In the genomic region with DNA sequence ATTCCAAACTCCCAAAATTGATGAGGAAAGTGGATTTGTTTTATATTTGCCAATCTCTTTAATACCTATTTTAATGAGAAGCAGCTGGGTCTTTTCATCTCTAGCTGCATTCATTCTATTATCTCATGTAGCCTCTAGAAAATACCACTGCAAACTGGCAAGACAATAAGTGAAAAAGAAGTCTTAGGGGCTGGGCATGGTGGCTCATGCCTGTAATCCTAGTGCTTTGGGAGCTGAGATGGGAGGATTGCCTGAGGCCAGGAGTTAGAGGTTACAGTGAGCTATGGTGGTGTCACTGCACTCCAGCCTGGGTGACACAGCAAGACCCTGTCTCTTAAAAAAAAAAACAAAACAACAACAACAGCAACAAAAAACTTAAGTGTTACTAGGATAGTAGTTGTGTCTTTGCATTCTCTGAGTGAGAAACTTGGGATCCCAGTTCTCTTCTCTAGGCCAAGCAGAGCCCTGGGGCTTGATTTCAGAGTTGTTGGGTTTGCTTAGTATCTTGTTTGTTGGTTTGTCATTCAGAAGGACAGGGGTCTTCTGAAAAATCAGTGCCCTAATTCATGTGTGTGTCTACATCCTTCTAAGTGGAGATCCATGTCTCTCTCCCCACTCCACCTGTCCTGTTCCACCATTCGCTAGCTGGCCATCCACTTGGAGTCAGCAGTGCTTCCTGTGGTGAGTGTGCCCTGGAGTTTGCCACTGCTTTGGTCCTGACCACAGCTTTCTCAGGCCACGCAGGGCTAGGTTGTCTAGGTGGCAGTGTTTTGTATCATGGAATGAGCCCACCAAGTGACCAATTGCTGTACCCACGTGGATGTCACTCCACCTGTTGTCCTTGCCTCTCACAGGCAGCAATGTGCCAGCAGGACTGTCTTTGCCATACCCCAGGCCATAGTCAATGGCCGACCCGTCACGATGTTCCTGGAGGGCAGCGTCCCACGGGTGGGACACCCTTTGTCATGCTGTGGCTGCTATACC, we compare ENCODE assay signal across 17 cellular contexts. TPM values are rescaled to one million over a fixed set of nuclear protein-coding genes. Genes with fewer than 3 reads are reported as not detected.
DNase-seq lines count a peak whose midpoint lies in the region; ATAC-seq and TF ChIP-seq lines count a peak whose summit lies in the region.
"Had no signal": no experiment of that assay in that cellular context is flagged by ENCODE, and none has a peak within 500 bp of the region (broad histone marks: within the 10 kb centered on the region; RNA-seq: fewer than 3 reads in every experiment).

No MANE protein-coding gene starts in this region.

- ATAC-seq in left ventricle myocardium superior (peak; percentile 7), lung (ENCODE audit: insufficient read depth, low FRiP score) (peak; percentile 34), GM19324 (IDR thresholded peaks at IDR 0.05; ENCODE audit: low FRiP score, unreplicated experiment) (no peak)
- no peak for ATAC-seq in activated naive CD8-positive, alpha-beta T cell treated with anti-CD3 and anti-CD28 coated beads, Interleukin-2, amount 10 ng/mL, durations not matched to agents 7 days and 5 days (ENCODE audit: low read depth)
- ATAC-seq in stimulated activated memory B cell treated with anti-CD40 and anti-IgM and Interleukin-4, amounts not matched to agents 10 μg/mL and 1 μg/mL and 100 μg/mL, for 72 hours: no peak
- ATAC-seq: activated CD4-positive, alpha-beta T cell treated with anti-CD3 and anti-CD28 coated beads for 36 hours had no signal

- no peak for TF ChIP-seq CTCF in lung (IDR thresholded peaks at IDR 0.05; ENCODE audit: control extremely low read depth, extremely low read depth)

- H3K4me3 ChIP-seq in lung: no peak overlapping the region
- H3K4me3 ChIP-seq: esophagus squamous epithelium, SJCRH30 had no signal

- H3K36me3 ChIP-seq in lung (ENCODE audit: control insufficient read depth in 2 of 2, insufficient read depth in 2 of 2, low read length in 2 of 2): peaks cover 0 to 3% of the 10 kb centered on the region in 2 donors
- H3K36me3 ChIP-seq: SJCRH30 had no signal

- H3K9me3 ChIP-seq in lung (ENCODE audit: control insufficient read depth in 2 of 2, insufficient read depth in 1 of 2, low read length in 1 of 2): no peaks in the 10 kb centered on the region
- H3K9me3 ChIP-seq: esophagus squamous epithelium, SJCRH30 had no signal

- no peak overlapping the region for H3K27ac ChIP-seq in lung (ENCODE audit: low read depth in 1 of 2, low read length in 1 of 2)
- H3K27ac ChIP-seq: esophagus squamous epithelium, HL-60, SJCRH30 had no signal

- peaks cover 44% of the 10 kb centered on the region for H3K4me1 Mint-ChIP-seq in activated naive CD8-positive, alpha-beta T cell treated with anti-CD3 and anti-CD28 coated beads, Interleukin-2, amount 10 ng/mL, durations not matched to agents 7 days and 5 days
- peaks cover 70% of the 10 kb centered on the region for H3K4me1 Mint-ChIP-seq in stimulated activated memory B cell treated with anti-CD40 and anti-IgM and Interleukin-4, amounts not matched to agents 10 μg/mL and 1 μg/mL and 100 μg/mL, for 72 hours

- no peaks in the 10 kb centered on the region for H3K27me3 ChIP-seq in lung (ENCODE audit: control insufficient read depth, insufficient read depth)
- H3K27me3 ChIP-seq: esophagus squamous epithelium, SJCRH30 had no signal

- WGBS in lung, 2 donors: 93 to 94% methylated on average over 8 of the region's 8 CpGs

- no peaks in the 10 kb centered on the region for H3K27me3 Mint-ChIP-seq in activated naive CD8-positive, alpha-beta T cell treated with anti-CD3 and anti-CD28 coated beads, Interleukin-2, amount 10 ng/mL, durations not matched to agents 7 days and 5 days
- H3K27me3 Mint-ChIP-seq in stimulated activated memory B cell treated with anti-CD40 and anti-IgM and Interleukin-4, amounts not matched to agents 10 μg/mL and 1 μg/mL and 100 μg/mL, for 72 hours: no peaks in the 10 kb centered on the region
- H3K27me3 Mint-ChIP-seq: activated CD4-positive, alpha-beta T cell treated with anti-CD3 and anti-CD28 coated beads for 36 hours had no signal

- DNase-seq in left ventricle myocardium superior (no peak), cardiac septum (ENCODE audit: low spot score) (no peak), lung (ENCODE audit: low spot score) (no peak), NCI-H1436 (lab: John Stamatoyannopoulos, UW) (no peak), HPDE6-E6E7 (ENCODE audit: extremely low spot score) (no peak)
- DNase-seq in activated naive CD8-positive, alpha-beta T cell treated with anti-CD3 and anti-CD28 coated beads, Interleukin-2, amount 10 ng/mL, durations not matched to agents 7 days and 5 days: no peak
- DNase-seq: activated CD4-positive, alpha-beta T cell treated with anti-CD3 and anti-CD28 coated beads for 36 hours; activated T-cell treated with anti-CD3 and anti-CD28 coated beads, Interleukin-2, amount 50 U/mL, for 4 hours; cortex of kidney; esophagus squamous epithelium; Kasumi-1; NCI-H1436 treated with DMSO at 0.1 percent for 48 hours; SJCRH30; stimulated activated CD4-positive, alpha-beta T cell treated with anti-CD3 and anti-CD28 coated beads, Interleukin-15, amount 100 ng/mL, for 24 hours had no signal

- H3K27ac Mint-ChIP-seq in activated naive CD8-positive, alpha-beta T cell treated with anti-CD3 and anti-CD28 coated beads, Interleukin-2, amount 10 ng/mL, durations not matched to agents 7 days and 5 days: peak overlapping the region; percentile 35
- H3K27ac Mint-ChIP-seq in stimulated activated memory B cell treated with anti-CD40 and anti-IgM and Interleukin-4, amounts not matched to agents 10 μg/mL and 1 μg/mL and 100 μg/mL, for 72 hours: peak overlapping the region; percentile 14
- H3K27ac Mint-ChIP-seq: activated CD4-positive, alpha-beta T cell treated with anti-CD3 and anti-CD28 coated beads for 36 hours had no signal

- peaks cover 19 to 22% of the 10 kb centered on the region in 2 donors for H3K4me1 ChIP-seq in lung (ENCODE audit: control insufficient read depth in 2 of 2, insufficient read depth in 2 of 2, low read length in 2 of 2)
- H3K4me1 ChIP-seq: SJCRH30 had no signal

- intact Hi-C loops in left ventricle myocardium superior (cut with micrococcal nuclease) (no loop called here), cardiac septum (cut with DNase I) (no loop called here)

- H3K36me3 Mint-ChIP-seq in activated naive CD8-positive, alpha-beta T cell treated with anti-CD3 and anti-CD28 coated beads, Interleukin-2, amount 10 ng/mL, durations not matched to agents 7 days and 5 days: peaks cover 35% of the 10 kb centered on the region
- peaks cover 35% of the 10 kb centered on the region for H3K36me3 Mint-ChIP-seq in stimulated activated memory B cell treated with anti-CD40 and anti-IgM and Interleukin-4, amounts not matched to agents 10 μg/mL and 1 μg/mL and 100 μg/mL, for 72 hours

- POLR2A ChIA-PET in activated naive CD8-positive, alpha-beta T cell treated with anti-CD3 and anti-CD28 coated beads, Interleukin-2, amount 10 ng/mL, durations not matched to agents 7 days and 5 days (lab: Charles Lee): no interaction called here

- H3K4me3 Mint-ChIP-seq in activated naive CD8-positive, alpha-beta T cell treated with anti-CD3 and anti-CD28 coated beads, Interleukin-2, amount 10 ng/mL, durations not matched to agents 7 days and 5 days: no peak overlapping the region
- no peak overlapping the region for H3K4me3 Mint-ChIP-seq in stimulated activated memory B cell treated with anti-CD40 and anti-IgM and Interleukin-4, amounts not matched to agents 10 μg/mL and 1 μg/mL and 100 μg/mL, for 72 hours
- H3K4me3 Mint-ChIP-seq: activated CD4-positive, alpha-beta T cell treated with anti-CD3 and anti-CD28 coated beads for 36 hours; activated T-cell treated with anti-CD3 and anti-CD28 coated beads, Interleukin-2, amount 50 U/mL, for 4 hours had no signal

- H3K9me3 Mint-ChIP-seq in activated naive CD8-positive, alpha-beta T cell treated with anti-CD3 and anti-CD28 coated beads, Interleukin-2, amount 10 ng/mL, durations not matched to agents 7 days and 5 days: peaks cover 2% of the 10 kb centered on the region
- peaks cover 3% of the 10 kb centered on the region for H3K9me3 Mint-ChIP-seq in stimulated activated memory B cell treated with anti-CD40 and anti-IgM and Interleukin-4, amounts not matched to agents 10 μg/mL and 1 μg/mL and 100 μg/mL, for 72 hours
- H3K9me3 Mint-ChIP-seq: activated T-cell treated with anti-CD3 and anti-CD28 coated beads, Interleukin-2, amount 50 U/mL, for 4 hours had no signal

RNA-seq across cellular contexts. Expression of gene MARCHF6, which starts 19.5 kb away (rescaled TPM):
- 165 TPM for total RNA-seq in left ventricle myocardium superior
- total RNA-seq in cardiac septum: 142 TPM
- 100 to 1,000 TPM; 127 to 135 TPM for total RNA-seq in activated naive CD8-positive, alpha-beta T cell treated with anti-CD3 and anti-CD28 coated beads, Interleukin-2, amount 10 ng/mL, durations not matched to agents 7 days and 5 days
- 100 to 1,000 TPM; 113 to 185 TPM for total RNA-seq in lung
- polyA plus RNA-seq in lung: 10 to 100 TPM; 35.4 to 97.3 TPM

Comparison
In these comparisons a context has a peak if more than half of its experiments do, and no peak if none do; other contexts are left out.
1. ATAC-seq: peak in left ventricle myocardium superior (single experiment) and lung (single experiment); none in activated naive CD8-positive, alpha-beta T cell treated with anti-CD3 and anti-CD28 coated beads, Interleukin-2, amount 10 ng/mL, durations not matched to agents 7 days and 5 days (single experiment), stimulated activated memory B cell treated with anti-CD40 and anti-IgM and Interleukin-4, amounts not matched to agents 10 μg/mL and 1 μg/mL and 100 μg/mL, for 72 hours (single experiment) and GM19324 (single experiment).